ENCODE assay signal across 1 cellular context in the genomic region with DNA sequence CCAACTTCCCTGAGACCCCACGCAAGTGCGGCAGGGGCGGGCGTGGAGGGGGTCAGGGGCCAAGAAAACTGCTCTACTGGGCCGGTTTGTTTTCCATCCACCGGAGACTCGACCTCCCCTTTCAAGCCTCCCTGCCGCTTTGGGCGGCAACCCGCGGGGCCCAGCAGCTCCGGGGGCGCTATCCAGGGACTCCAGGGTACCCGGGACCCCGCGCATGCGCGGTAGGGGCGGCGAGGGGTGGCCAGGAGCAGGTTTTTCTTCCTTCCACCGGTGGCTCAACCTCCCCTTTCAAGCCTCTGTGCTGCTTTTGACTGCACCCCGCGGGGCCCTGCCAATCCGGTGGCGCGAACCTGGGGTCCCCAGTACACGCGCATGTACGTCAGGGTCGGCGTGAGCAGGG.
TF ChIP-seq lines count a peak whose summit lies in the region.

No MANE protein-coding gene starts in this region.

TF ChIP-seq in HepG2, 621 proteins besides CTCF, POLR2A, EP300 and RAD21:
- no peak for TF ChIP-seq ZMYM4 (CRISPR knock-in tag; IDR thresholded peaks at IDR 0.05)
- TF ChIP-seq HNRNPK (IDR thresholded peaks at IDR 0.05; ENCODE audit: low read depth, low read length, poor library complexity, severe bottlenecking) = no peak
